Comparison of ENCODE assay signal across 18 cellular contexts in the genomic region with DNA sequence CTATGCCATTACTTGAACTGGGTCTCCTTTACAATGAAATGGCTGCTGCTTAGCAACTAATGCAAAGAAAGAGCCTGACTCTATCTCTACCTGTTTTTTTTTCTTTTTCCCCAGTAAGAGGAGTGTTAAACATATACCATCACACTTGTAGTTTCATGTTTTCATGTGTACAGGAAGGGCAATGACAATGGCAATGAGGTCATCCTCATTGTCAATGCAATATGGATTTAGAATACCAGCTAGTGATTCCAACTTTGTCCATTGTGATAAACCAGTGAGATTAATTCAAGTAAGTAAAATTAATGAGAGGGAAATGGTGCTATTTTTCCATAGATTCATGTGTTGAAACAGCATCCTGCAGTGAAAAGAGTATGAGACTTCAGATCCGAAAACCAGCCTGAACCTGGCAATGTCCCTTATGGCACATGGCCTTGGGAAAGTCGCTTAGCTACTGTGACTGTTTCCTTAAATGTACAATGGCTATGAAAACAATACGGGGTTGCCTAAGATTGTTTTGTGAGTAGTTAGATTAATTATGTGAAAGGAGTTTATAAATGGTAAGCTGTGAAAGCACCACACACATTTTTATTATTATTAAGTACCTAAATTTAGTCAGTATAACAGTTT. TPM values are rescaled to one million over a fixed set of nuclear protein-coding genes. Genes with fewer than 3 reads are reported as not detected.
A peak's percentile ranks its signal among the peaks of the same experiment; 100 is the strongest.
DNase-seq lines count a peak whose midpoint lies in the region; ATAC-seq and TF ChIP-seq lines count a peak whose summit lies in the region.
"Had no signal": no experiment of that assay in that cellular context is flagged by ENCODE, and none has a peak within 500 bp of the region (broad histone marks: within the 10 kb centered on the region; RNA-seq: fewer than 3 reads in every experiment).

No MANE protein-coding gene starts in this region.

- peaks cover 0 to 5% of the 10 kb centered on the region in 2 donors for H3K9me3 ChIP-seq in ascending aorta

- DNase-seq in ascending aorta (ENCODE audit: low spot score in 2 of 2), result peak in 1 of 2 donors; percentile 76
- no peak for DNase-seq in OCI-M2 (lab: John Stamatoyannopoulos, UW; ENCODE audit: unreplicated experiment)
- no peak for DNase-seq in activated gamma-delta T cell (lab: John Stamatoyannopoulos, UW)
- DNase-seq: AML-193, H7, Karpas-422, NCI-H1417 treated with DMSO at 0.1 percent for 48 hours, NCI-H2029, NCI-H2171 treated with DMSO at 0.1 percent for 48 hours, NCI-H446 treated with DMSO at 0.1 percent for 48 hours, NCI-H69, Peyer's patch had no signal

- H3K4me1 ChIP-seq in ascending aorta, result peaks cover 10 to 35% of the 10 kb centered on the region in 2 donors
- H3K4me1 ChIP-seq: Peyer's patch had no signal

- H3K27ac ChIP-seq in ascending aorta, result peak overlapping the region; percentile 69 to 71
- H3K27ac ChIP-seq in cingulate gyrus (ENCODE audit: low read depth, low read length), result peak overlapping the region; percentile 43
- H3K27ac ChIP-seq in layer of hippocampus (ENCODE audit: low read depth, low read length), result peak overlapping the region; percentile 36
- H3K27ac ChIP-seq: C4-2B, HL-60, Peyer's patch had no signal

- no peak overlapping the region for H3K4me3 ChIP-seq in ascending aorta
- H3K4me3 ChIP-seq: Peyer's patch had no signal

- H3K27me3 ChIP-seq in ascending aorta, result no peaks in the 10 kb centered on the region
- no peaks in the 10 kb centered on the region for H3K27me3 ChIP-seq in layer of hippocampus (ENCODE audit: control insufficient read depth, insufficient read depth, low read length)
- H3K27me3 ChIP-seq: Peyer's patch had no signal

- intact Hi-C loops in ascending aorta (cut with DNase I), result loop anchor here (5.0 kb wide), 1 partner anchor 167 kb away; a partner anchor contains a TSS

- no peaks in the 10 kb centered on the region for H3K36me3 ChIP-seq in ascending aorta
- H3K36me3 ChIP-seq: Peyer's patch had no signal

- ATAC-seq in GM19395 (IDR thresholded peaks at IDR 0.05; ENCODE audit: unreplicated experiment) (no peak), GM21390 (IDR thresholded peaks at IDR 0.05; ENCODE audit: unreplicated experiment) (no peak)

- TF ChIP-seq CTCF in ascending aorta (IDR thresholded peaks at IDR 0.05), result no peak

RNA-seq across cellular contexts. Expression of a gene that starts 11.2 kb away (rescaled TPM):
- total RNA-seq in ascending aorta, result 13.4 TPM
